Comparison of ENCODE assay signal across 31 cellular contexts in the genomic region with DNA sequence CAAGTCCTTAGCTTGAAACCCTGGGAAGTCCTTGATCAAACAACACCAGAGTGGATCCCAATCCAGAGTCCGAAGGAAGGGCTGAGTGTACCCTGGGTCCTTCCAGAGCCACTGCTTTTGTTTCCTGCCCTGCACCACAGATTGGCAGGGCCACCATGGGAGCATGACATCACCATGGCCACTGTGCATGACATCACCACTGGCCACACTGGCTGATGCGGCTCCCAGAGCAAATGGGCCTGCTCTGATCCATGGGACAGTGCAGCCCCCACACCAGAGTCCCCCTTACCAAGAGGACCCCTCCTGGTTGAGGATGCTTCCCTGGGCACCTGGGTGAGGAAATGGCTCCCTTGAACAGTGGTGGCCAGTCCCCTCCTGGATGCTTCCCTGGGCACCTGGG. TPM values are rescaled to one million over a fixed set of nuclear protein-coding genes. Genes with fewer than 3 reads are reported as not detected.
"Had no signal": no experiment of that assay in that cellular context is flagged by ENCODE, and none has a peak within 500 bp of the region (broad histone marks: within the 10 kb centered on the region; RNA-seq: fewer than 3 reads in every experiment).

No MANE protein-coding gene starts in this region.

- H3K4me2 ChIP-seq: smooth muscle cell had no signal

- H3K79me2 ChIP-seq: parathyroid adenoma had no signal

- H3K4me3 Mint-ChIP-seq: activated CD8-positive, alpha-beta T cell treated with anti-CD3 and anti-CD28 coated beads, Interleukin-2, amount 10 ng/mL, durations not matched to agents 7 days and 5 days; activated naive CD8-positive, alpha-beta T cell; brain; nephron progenitor cell; WTC11 had no signal

- H3K27ac ChIP-seq: ascending aorta, cardiac muscle cell, colonic mucosa, dorsolateral prefrontal cortex, gastrocnemius medialis, parathyroid adenoma, right atrium auricular region, suprapubic skin, tibial artery had no signal

- H3K27me3 ChIP-seq: ascending aorta, colonic mucosa, right atrium auricular region had no signal

- H3K4me1 ChIP-seq: ascending aorta, colonic mucosa, gastrocnemius medialis, parathyroid adenoma, right atrium auricular region, suprapubic skin, tibial artery had no signal

- DNase-seq: activated CD8-positive, alpha-beta T cell treated with anti-CD3 and anti-CD28 coated beads, Interleukin-2, amount 10 ng/mL, durations not matched to agents 7 days and 5 days; activated naive CD4-positive, alpha-beta T cell treated with Interleukin-2 at 50 U/mL for 16 hours; activated T-cell treated with anti-CD3 and anti-CD28 coated beads, Interleukin-2, amount 50 U/mL, for 48 hours; cerebellar nuclear complex; colonic mucosa; effector memory CD4-positive, alpha-beta T cell; gastrocnemius medialis; glutamatergic neuron; islet precursor cell; left cardiac atrium; left ventricle myocardium superior; nephron progenitor cell; stimulated activated CD4-positive, alpha-beta T cell treated with anti-CD3 and anti-CD28 coated beads, Interleukin-15, amount 100 ng/mL, for 24 hours; stimulated activated CD4-positive, alpha-beta T cell treated with anti-CD3 and anti-CD28 coated beads, Interleukin-2, amount 100 ng/mL, for 24 hours; stimulated activated naive CD4-positive, alpha-beta T cell; T-helper 2 cell had no signal

- ATAC-seq: activated CD8-positive, alpha-beta T cell treated with anti-CD3 and anti-CD28 coated beads, Interleukin-2, amount 10 ng/mL, durations not matched to agents 7 days and 5 days; gastrocnemius medialis; left cardiac atrium; left ventricle myocardium superior; WTC11 had no signal

- H3K9me3 ChIP-seq: ascending aorta, colonic mucosa, gastrocnemius medialis, suprapubic skin had no signal

- H3K9ac ChIP-seq: parathyroid adenoma had no signal

- H2AFZ ChIP-seq: parathyroid adenoma had no signal

- H3K27ac Mint-ChIP-seq: activated CD8-positive, alpha-beta T cell treated with anti-CD3 and anti-CD28 coated beads, Interleukin-2, amount 10 ng/mL, durations not matched to agents 7 days and 5 days; activated naive CD8-positive, alpha-beta T cell; activated T-helper 2 cell treated with anti-CD3 and anti-CD28 coated beads, Interferon-gamma antibody, Interleukin-2, Interleukin-4, amounts not matched to agents 10 μg/mL and 5 μg/mL and 100 μg/mL, durations not matched to agents 14 hours and 24 hours and 36 hours; brain; nephron progenitor cell; WTC11 had no signal

- H3K4me3 ChIP-seq: ascending aorta, cardiac muscle cell, colonic mucosa, dorsolateral prefrontal cortex, gastrocnemius medialis, right atrium auricular region, smooth muscle cell, suprapubic skin, tibial artery had no signal

- H3K36me3 ChIP-seq: ascending aorta, cardiac muscle cell, colonic mucosa, gastrocnemius medialis, right atrium auricular region, suprapubic skin, tibial artery had no signal

- H3K36me3 Mint-ChIP-seq: brain had no signal

RNA-seq across cellular contexts. Expression of gene SLC6A3, which starts 9.9 kb away (rescaled TPM):
- total RNA-seq: activated CD8-positive, alpha-beta T cell treated with anti-CD3 and anti-CD28 coated beads, Interleukin-2, amount 10 ng/mL, durations not matched to agents 7 days and 5 days; activated T-helper 2 cell treated with anti-CD3 and anti-CD28 coated beads, Interferon-gamma antibody, Interleukin-2, Interleukin-4, amounts not matched to agents 10 μg/mL and 5 μg/mL and 100 μg/mL, durations not matched to agents 14 hours and 24 hours and 36 hours; ascending aorta; cardiac muscle cell; colonic mucosa; epithelial cell of proximal tubule; gastrocnemius medialis; left ventricle myocardium superior; lung microvascular endothelial cell; pulmonary artery endothelial cell; smooth muscle cell had no signal
- polyA plus RNA-seq: cardiac muscle cell, smooth muscle cell had no signal
